ENCODE assay signal across 21 cellular contexts in genomic region chr14:86404425-86404824, GRCh38.
DNase-seq lines count a peak whose midpoint lies in the region; ATAC-seq and TF ChIP-seq lines count a peak whose summit lies in the region.
"Had no signal": no experiment of that assay in that cellular context is flagged by ENCODE, and none has a peak within 500 bp of the region (broad histone marks: within the 10 kb centered on the region; RNA-seq: fewer than 3 reads in every experiment).

No MANE protein-coding gene starts in this region.

- no peaks in the 10 kb centered on the region for H3K36me3 ChIP-seq in adipocyte (ENCODE audit: control insufficient read depth, insufficient read depth, low read length, severe bottlenecking)
- H3K36me3 ChIP-seq: BE2C had no signal

- no peak for TF ChIP-seq POLR2A in erythroblast (IDR thresholded peaks at IDR 0.05; ENCODE audit: low read length)

- peaks cover 10% of the 10 kb centered on the region for H3K9me3 Mint-ChIP-seq in progenitor cell of endocrine pancreas (ENCODE audit: low read depth)

- no peak overlapping the region for H3K4me3 ChIP-seq in adipocyte (ENCODE audit: low read length)

- no peak for ATAC-seq in HG02884 (IDR thresholded peaks at IDR 0.05; ENCODE audit: unreplicated experiment)
- ATAC-seq: Panc1 had no signal

- DNase-seq in EL = peak; percentile 43
- DNase-seq in HuH-7 (ENCODE audit: low spot score) = peak; percentile 16
- DNase-seq in adipocyte (ENCODE audit: low read depth) = peak; percentile 25
- no peak for DNase-seq in progenitor cell of endocrine pancreas (ENCODE audit: low spot score, unreplicated experiment)
- DNase-seq in erythroblast (lab: John Stamatoyannopoulos, UW) = no peak
- DNase-seq in NCI-H345 treated with DMSO at 0.1 percent for 48 hours (lab: John Stamatoyannopoulos, UW; ENCODE audit: unreplicated experiment) = no peak
- DNase-seq: CD4-positive, CD25-positive, alpha-beta regulatory T cell; COR-L47; DMS 273 treated with DMSO at 0.1 percent for 48 hours; DND-41; GDM1; H9; KG1; NCI-H1417; NCI-H187; NCI-H2107; NCI-H524; T-helper 2 cell had no signal

- H3K4me1 ChIP-seq in adipocyte (ENCODE audit: control insufficient read depth, insufficient read depth, low read length) = peaks cover 11% of the 10 kb centered on the region

- peaks cover 12% of the 10 kb centered on the region for H3K4me1 Mint-ChIP-seq in progenitor cell of endocrine pancreas (ENCODE audit: low read depth)
- H3K4me1 Mint-ChIP-seq: CD4-positive, CD25-positive, alpha-beta regulatory T cell had no signal

- peak overlapping the region; percentile 45 for H3K27ac Mint-ChIP-seq in progenitor cell of endocrine pancreas
- H3K27ac Mint-ChIP-seq: CD4-positive, CD25-positive, alpha-beta regulatory T cell; H9 had no signal

- H3K9me3 ChIP-seq in adipocyte (ENCODE audit: control insufficient read depth, low read length) = no peaks in the 10 kb centered on the region
- H3K9me3 ChIP-seq: BE2C had no signal

- H3K9ac ChIP-seq in adipocyte (ENCODE audit: low read length) = no peak overlapping the region

- H3K4me3 Mint-ChIP-seq in progenitor cell of endocrine pancreas (ENCODE audit: low read depth) = no peak overlapping the region
- H3K4me3 Mint-ChIP-seq: CD4-positive, CD25-positive, alpha-beta regulatory T cell; H9 had no signal

- no peaks in the 10 kb centered on the region for H3K27me3 Mint-ChIP-seq in progenitor cell of endocrine pancreas
- H3K27me3 Mint-ChIP-seq: CD4-positive, CD25-positive, alpha-beta regulatory T cell had no signal

- no peaks in the 10 kb centered on the region for H3K36me3 Mint-ChIP-seq in progenitor cell of endocrine pancreas (ENCODE audit: insufficient read depth)
- H3K36me3 Mint-ChIP-seq: CD4-positive, CD25-positive, alpha-beta regulatory T cell had no signal

- no peaks in the 10 kb centered on the region for H3K27me3 ChIP-seq in adipocyte (replicated peaks; ENCODE audit: control insufficient read depth, insufficient read depth, low read length)
- H3K27me3 ChIP-seq: BE2C had no signal

- no peak for TF ChIP-seq CTCF in progenitor cell of endocrine pancreas (IDR thresholded peaks at IDR 0.05; ENCODE audit: unreplicated experiment)

Comparison
In these comparisons a context has a peak if more than half of its experiments do, and no peak if none do; other contexts are left out.
1. DNase-seq: peak in EL (single experiment), HuH-7 (single experiment) and adipocyte (single experiment); none in progenitor cell of endocrine pancreas (single experiment), erythroblast (0 of 2) and NCI-H345 treated with DMSO at 0.1 percent for 48 hours (single experiment).